28 cellular contexts compared by ENCODE assay signal in genomic region chr16:3118846-3119245, GRCh38. TPM values are rescaled to one million over a fixed set of nuclear protein-coding genes. Genes with fewer than 3 reads are reported as not detected.
DNase-seq lines count a peak whose midpoint lies in the region; ATAC-seq, FAIRE-seq and TF ChIP-seq lines count a peak whose summit lies in the region.
"Had no signal": no experiment of that assay in that cellular context is flagged by ENCODE, and none has a peak within 500 bp of the region (broad histone marks: within the 10 kb centered on the region; RNA-seq: fewer than 3 reads in every experiment).

No MANE protein-coding gene starts in this region.

- no TSS peak for BruUV-seq in MCF 10A (replicated peaks; lab: Mats Ljungman, UMichigan)
- BruUV-seq in HepG2 (replicated peaks; lab: Mats Ljungman, UMichigan), result no TSS peak

- H3K27me3 ChIP-seq in breast epithelium (no peaks in the 10 kb centered on the region), HepG2 (ENCODE audit: control insufficient read depth in 1 of 2, insufficient read depth in 2 of 2, low read length in 2 of 2) (no peaks in the 10 kb centered on the region)
- H3K27me3 ChIP-seq: BE2C had no signal

- no peak overlapping the region for H3K4me2 ChIP-seq in HepG2 (ENCODE audit: low read depth, low read length)
- H3K4me2 ChIP-seq: A549; BLaER1 treated with 17β-estradiol and CSF1 and Interleukin-3, amounts not matched to agents 10 nM and 100 nM; GM23338 had no signal

- intact Hi-C loops in MCF 10A (cut with micrococcal nuclease), result no loop called here
- intact Hi-C loops in breast epithelium (cut with DNase I; ENCODE audit: low total_unique reads), result no loop called here
- intact Hi-C loops in HepG2 (cut with micrococcal nuclease; ENCODE audit: unreplicated experiment), result no loop called here

- H3K9ac ChIP-seq in HepG2 (ENCODE audit: insufficient read depth, low read depth, low read length), result no peak overlapping the region
- H3K9ac ChIP-seq: BLaER1 treated with 17β-estradiol and CSF1 and Interleukin-3, amounts not matched to agents 10 nM and 100 nM had no signal

- no peak for TF ChIP-seq CTCF in MCF 10A (IDR thresholded peaks at IDR 0.05; ENCODE audit: unreplicated experiment)
- no peak for TF ChIP-seq CTCF in breast epithelium (IDR thresholded peaks at IDR 0.05)
- no peak for TF ChIP-seq CTCF in HEK293 (tag by site-specific recombination; IDR thresholded peaks at IDR 0.05)
- no peak for TF ChIP-seq CTCF in chondrocyte (IDR thresholded peaks at IDR 0.05)
- no peak for TF ChIP-seq CTCF in HepG2 (CRISPR knock-in tag; IDR thresholded peaks at IDR 0.05)

- H3K79me2 ChIP-seq in HepG2 (ENCODE audit: insufficient read depth, low read length), result no peaks in the 10 kb centered on the region

- 95% methylated on average over 20 of the region's 20 CpGs for WGBS in HepG2 (ENCODE audit: low lambda C conversion rate)

- H3K27me3 Mint-ChIP-seq in MCF 10A (ENCODE audit: insufficient read depth, unreplicated experiment) (no peaks in the 10 kb centered on the region), chondrocyte (ENCODE audit: low read depth) (no peaks in the 10 kb centered on the region)
- H3K27me3 Mint-ChIP-seq: CD4-positive, alpha-beta T cell; CD8-positive, alpha-beta memory T cell had no signal

- POLR2A ChIA-PET in MCF 10A (lab: Yijun Ruan, JAX), result interaction anchor here (1.2 kb wide), 1 partner anchor 12 kb away, joined by 3 read pairs; no protein-coding TSS in a partner anchor
- POLR2A ChIA-PET in HEK293 (lab: Yijun Ruan, JAX), result interaction anchor here (1.3 to 1.4 kb wide), 3 partner anchors 10 to 84 kb away, joined by 3 to 6 read pairs (median 3); no protein-coding TSS in a partner anchor
- POLR2A ChIA-PET in HepG2 (lab: Yijun Ruan, JAX), result interaction anchor here (1.6 kb wide), 1 partner anchor 16 kb away, joined by 11 read pairs; the partner anchor contains the start of gene ZNF213

- no peak for FAIRE-seq in HepG2 (lab: Jason Lieb, UNC)
- FAIRE-seq: A549, D721Med, GM12878, GM18507 had no signal

- no peak for DNase-seq in MCF 10A (ENCODE audit: unreplicated experiment)
- no peak for DNase-seq in breast epithelium (ENCODE audit: low spot score in 2 of 2)
- peak; percentile 88 for DNase-seq in chondrocyte (ENCODE audit: low spot score)
- no peak for DNase-seq in HepG2 (ENCODE audit: low spot score)
- DNase-seq in NCI-H187 (lab: John Stamatoyannopoulos, UW), result no peak
- no peak for DNase-seq in SK-N-DZ (ENCODE audit: low spot score)
- DNase-seq: ACHN; AML-193; BE2C; CD4-positive, alpha-beta T cell; CD8-positive, alpha-beta memory T cell; DMS 273 treated with DMSO at 0.1 percent for 48 hours; DMS79; EL; GDM1; H9; HFFc6 had no signal

- H3K27ac Mint-ChIP-seq in MCF 10A (ENCODE audit: low read depth, unreplicated experiment), result peak overlapping the region; percentile 39
- H3K27ac Mint-ChIP-seq in chondrocyte (ENCODE audit: unreplicated experiment), result no peak overlapping the region
- H3K27ac Mint-ChIP-seq: CD4-positive, alpha-beta T cell; CD8-positive, alpha-beta memory T cell; GM23338; HFFc6 had no signal

- in situ Hi-C loops in HepG2 (cut with HindIII; ENCODE audit: extremely low pct_ligation_motif_present, low pct_unique_long_range_greater_than_20kb), result no loop called here

- TF ChIP-seq POLR2A in breast epithelium (IDR thresholded peaks at IDR 0.05), result no peak
- no peak for TF ChIP-seq POLR2A in HepG2 (IDR thresholded peaks at IDR 0.05; ENCODE audit: insufficient read depth in 1 of 2, low read depth in 2 of 2, low read length in 2 of 2)

- no peak overlapping the region for H2AFZ ChIP-seq in HepG2 (ENCODE audit: low read length)
- H2AFZ ChIP-seq: GM23338 had no signal

- H4K20me1 ChIP-seq in HepG2 (ENCODE audit: insufficient read depth, low read length), result no peaks in the 10 kb centered on the region

- peaks cover 0 to 4% of the 10 kb centered on the region in 2 donors for H3K4me1 ChIP-seq in breast epithelium
- H3K4me1 ChIP-seq in HEK293 (ENCODE audit: control insufficient read depth, insufficient read depth, low read length), result no peaks in the 10 kb centered on the region
- H3K4me1 ChIP-seq in HepG2 (ENCODE audit: insufficient read depth, low read length), result peaks cover 14% of the 10 kb centered on the region
- H3K4me1 ChIP-seq: BE2C had no signal

- H3K4me3 ChIP-seq in breast epithelium, result no peak overlapping the region
- H3K4me3 ChIP-seq in HEK293 (ENCODE audit: low read depth, low read length), result no peak overlapping the region
- H3K4me3 ChIP-seq in HepG2 (replicated peaks in 1 of 3; ENCODE audit: insufficient read depth in 1 of 3, low read depth in 2 of 3, low read length in 3 of 3), result no peak overlapping the region
- H3K4me3 ChIP-seq: A549; BLaER1 treated with 17β-estradiol and CSF1 and Interleukin-3, amounts not matched to agents 10 nM and 100 nM; GM12878; GM23338 had no signal

- H3K4me3 Mint-ChIP-seq in MCF 10A (ENCODE audit: unreplicated experiment) (no peak overlapping the region), chondrocyte (ENCODE audit: unreplicated experiment) (no peak overlapping the region)
- H3K4me3 Mint-ChIP-seq: CD14-positive monocyte; CD4-positive, alpha-beta T cell; CD8-positive, alpha-beta memory T cell; GM23338; H9; HFFc6 had no signal

- CTCF ChIA-PET in MCF 10A (lab: Yijun Ruan, JAX), result no interaction called here
- CTCF ChIA-PET in HEK293 (lab: Yijun Ruan, JAX), result interaction anchor here (1.0 kb wide), 1 partner anchor 15 kb away, joined by 6 read pairs; no protein-coding TSS in a partner anchor
- CTCF ChIA-PET in HepG2 (lab: Yijun Ruan, JAX; ENCODE audit: low intra/inter-chr PET ratio, low total read pairs), result no interaction called here

- H3K9me3 ChIP-seq in breast epithelium (no peaks in the 10 kb centered on the region), HEK293 (ENCODE audit: control insufficient read depth, insufficient read depth, low read depth, low read length) (no peaks in the 10 kb centered on the region), HepG2 (ENCODE audit: low read length) (no peaks in the 10 kb centered on the region)
- H3K9me3 ChIP-seq: A549; BE2C; BLaER1 treated with 17β-estradiol and CSF1 and Interleukin-3, amounts not matched to agents 10 nM and 100 nM had no signal

- TF ChIP-seq EP300 in HepG2 (IDR thresholded peaks at IDR 0.05; ENCODE audit: low read depth in 2 of 2, low read length in 2 of 2) (no peak), HepG2 (CRISPR knock-in tag; IDR thresholded peaks at IDR 0.05; ENCODE audit: borderline replicate concordance) (no peak)

- H3K9me3 Mint-ChIP-seq in MCF 10A (ENCODE audit: unreplicated experiment), result no peaks in the 10 kb centered on the region
- H3K9me3 Mint-ChIP-seq in chondrocyte (ENCODE audit: low read depth), result no peaks in the 10 kb centered on the region
- H3K9me3 Mint-ChIP-seq: CD14-positive monocyte; CD4-positive, alpha-beta T cell; CD8-positive, alpha-beta memory T cell; H9; HFFc6 had no signal

- H3K36me3 ChIP-seq in breast epithelium (no peaks in the 10 kb centered on the region), HEK293 (ENCODE audit: control insufficient read depth in 2 of 2, insufficient read depth in 1 of 2, low read length in 2 of 2) (peaks cover 0 to 65% of the 10 kb centered on the region in 2 experiments; a peak in 2 of 3 replicates), HepG2 (replicated peaks in 1 of 2; ENCODE audit: control insufficient read depth in 1 of 2, insufficient read depth in 2 of 2, low read length in 2 of 2) (peaks cover 4 to 9% of the 10 kb centered on the region in 2 experiments; a peak in 4 of 5 replicates)
- H3K36me3 ChIP-seq: BLaER1 treated with 17β-estradiol and CSF1 and Interleukin-3, amounts not matched to agents 10 nM and 100 nM had no signal

- TF ChIP-seq RAD21 in HepG2 (CRISPR knock-in tag; IDR thresholded peaks at IDR 0.05), result no peak

- H3K36me3 Mint-ChIP-seq in MCF 10A (ENCODE audit: insufficient read depth, unreplicated experiment) (peaks cover 38% of the 10 kb centered on the region), chondrocyte (ENCODE audit: low read depth) (peaks cover 12% of the 10 kb centered on the region)

- ATAC-seq in HepG2, result no peak
- ATAC-seq: A549, GM12878, GM23338, HCT116 had no signal

- H3K4me1 Mint-ChIP-seq in MCF 10A (ENCODE audit: insufficient read depth, unreplicated experiment), result peaks cover 11% of the 10 kb centered on the region
- peaks cover 14% of the 10 kb centered on the region for H3K4me1 Mint-ChIP-seq in chondrocyte (ENCODE audit: low read depth)

- H3K27ac ChIP-seq in breast epithelium (no peak overlapping the region), HEK293 (ENCODE audit: extremely low read depth, low read depth, low read length) (no peak overlapping the region), HepG2 (ENCODE audit: extremely low read length, insufficient read depth, low read length) (no peak overlapping the region)
- H3K27ac ChIP-seq: 22Rv1; A549; BLaER1 treated with 17β-estradiol and CSF1 and Interleukin-3, amounts not matched to agents 10 nM and 100 nM had no signal

RNA-seq across cellular contexts. Expression of gene ZNF205, which starts 6.5 kb away (rescaled TPM):
- total RNA-seq in MCF 10A (2022) (11.8 and 12.1 TPM in 2 replicates), breast epithelium (10 to 100 TPM; 12.5 to 18.9 (median 13.4) TPM), chondrocyte (12.9 to 13.7 TPM (median 13.2 TPM) in 3 replicates), HepG2 (2016; rRNA removed; fragmentation: Illumina TruSeq; extraction: Trizol) (6.7 and 10.2 TPM in 2 replicates)
- total RNA-seq in HepG2 (2016; cell fraction: cytosol; rRNA removed; fragmentation: Illumina TruSeq; extraction: Trizol; ENCODE audit: low read depth), result 5.8 and 5.9 TPM in 2 replicates
- 6.7 and 10.6 TPM in 2 replicates for total RNA-seq in HepG2 (2016; cell fraction: insoluble cytoplasmic fraction; rRNA removed; fragmentation: Illumina TruSeq; extraction: Trizol)
- 12.3 and 12.5 TPM in 2 replicates for total RNA-seq in HepG2 (2016; cell fraction: membrane; rRNA removed; fragmentation: Illumina TruSeq; extraction: Trizol)
- total RNA-seq in HepG2 (2016; cell fraction: nucleus; rRNA removed; fragmentation: Illumina TruSeq; extraction: Trizol), result 5.2 and 5.8 TPM in 2 replicates
- polyA plus RNA-seq in HepG2 (2011; rRNA removed), result 5.8 and 6.5 TPM in 2 replicates
- 5.0 and 9.9 TPM in 2 replicates for polyA plus RNA-seq in HepG2 (2011; cell fraction: cytosol; rRNA removed)
- polyA plus RNA-seq in HepG2 (2011; cell fraction: nucleus; rRNA removed), result 22.3 and 26.1 TPM in 2 replicates
- polyA plus RNA-seq in HepG2 (2012), result 4.5 and 5.5 TPM in 2 replicates
- 6.1 and 6.3 TPM in 2 replicates for polyA plus RNA-seq in HepG2 (2016; cell fraction: cytosol; fragmentation: Illumina TruSeq; extraction: Trizol; ENCODE audit: low read depth)
- polyA plus RNA-seq in HepG2 (2016; cell fraction: insoluble cytoplasmic fraction; fragmentation: Illumina TruSeq; extraction: Trizol; ENCODE audit: low read depth), result 7.6 and 8.3 TPM in 2 replicates
- polyA plus RNA-seq in HepG2 (2016; cell fraction: membrane; fragmentation: Illumina TruSeq; extraction: Trizol; ENCODE audit: low read depth), result 8.5 and 10.4 TPM in 2 replicates
- polyA plus RNA-seq in HepG2 (2016; cell fraction: nucleus; fragmentation: Illumina TruSeq; extraction: Trizol; ENCODE audit: insufficient read depth, low read depth), result 13.2 and 13.4 TPM in 2 replicates
- 4.4 and 7.4 TPM in 2 replicates for polyA minus RNA-seq in HepG2 (2011; rRNA and poly(A)+ RNA removed; ENCODE audit: low replicate concordance)
- polyA minus RNA-seq in HepG2 (2011; cell fraction: cytosol; rRNA and poly(A)+ RNA removed), result 2.8 and 3.6 TPM in 2 replicates
- polyA minus RNA-seq in HepG2 (2011; cell fraction: nucleus; rRNA and poly(A)+ RNA removed), result 1.4 and 2.7 TPM in 2 replicates
- polyA plus RNA-seq in SK-N-DZ (2014; cell fraction: cytosol; rRNA removed), result 20.0 and 28.5 TPM in 2 replicates
- 26.1 and 28.8 TPM in 2 replicates for polyA plus RNA-seq in SK-N-DZ (2014; cell fraction: nucleus; rRNA removed)
- total RNA-seq: CD4-positive, alpha-beta T cell had no signal
- polyA plus RNA-seq: CD8-positive, alpha-beta memory T cell had no signal

RNA-seq across cellular contexts. Expression of gene ZNF213, which starts 16.0 kb away (rescaled TPM):
- total RNA-seq in MCF 10A (2022) (19.7 and 20.7 TPM in 2 replicates), breast epithelium (1 to 10 TPM; 4.0 to 5.6 (median 5.6) TPM), chondrocyte (10.6 to 13.0 TPM (median 10.8 TPM) in 3 replicates), HepG2 (2016; rRNA removed; fragmentation: Illumina TruSeq; extraction: Trizol) (0.97 and 1.2 TPM in 2 replicates)
- total RNA-seq in HepG2 (2016; cell fraction: cytosol; rRNA removed; fragmentation: Illumina TruSeq; extraction: Trizol; ENCODE audit: low read depth), result 0.51 and 0.71 TPM in 2 replicates
- total RNA-seq in HepG2 (2016; cell fraction: insoluble cytoplasmic fraction; rRNA removed; fragmentation: Illumina TruSeq; extraction: Trizol), result 0.78 and 0.92 TPM in 2 replicates
- 1.7 and 2.6 TPM in 2 replicates for total RNA-seq in HepG2 (2016; cell fraction: membrane; rRNA removed; fragmentation: Illumina TruSeq; extraction: Trizol)
- 0.78 and 1.0 TPM in 2 replicates for total RNA-seq in HepG2 (2016; cell fraction: nucleus; rRNA removed; fragmentation: Illumina TruSeq; extraction: Trizol)
- 0.59 and 0.77 TPM in 2 replicates for polyA plus RNA-seq in HepG2 (2011; rRNA removed)
- 0.38 and 0.42 TPM in 2 replicates for polyA plus RNA-seq in HepG2 (2011; cell fraction: cytosol; rRNA removed)
- polyA plus RNA-seq in HepG2 (2011; cell fraction: nucleus; rRNA removed), result 1.5 and 1.7 TPM in 2 replicates
- polyA plus RNA-seq in HepG2 (2012), result 2.8 and 3.3 TPM in 2 replicates
- 1.4 and 1.9 TPM in 2 replicates for polyA plus RNA-seq in HepG2 (2016; cell fraction: cytosol; fragmentation: Illumina TruSeq; extraction: Trizol; ENCODE audit: low read depth)
- polyA plus RNA-seq in HepG2 (2016; cell fraction: insoluble cytoplasmic fraction; fragmentation: Illumina TruSeq; extraction: Trizol; ENCODE audit: low read depth), result 2.2 and 3.9 TPM in 2 replicates
- 3.0 and 3.5 TPM in 2 replicates for polyA plus RNA-seq in HepG2 (2016; cell fraction: membrane; fragmentation: Illumina TruSeq; extraction: Trizol; ENCODE audit: low read depth)
- 2.6 and 3.8 TPM in 2 replicates for polyA plus RNA-seq in HepG2 (2016; cell fraction: nucleus; fragmentation: Illumina TruSeq; extraction: Trizol; ENCODE audit: insufficient read depth, low read depth)
- polyA minus RNA-seq in HepG2 (2011; rRNA and poly(A)+ RNA removed; ENCODE audit: low replicate concordance), result 1.5 and 2.3 TPM in 2 replicates
- 2.1 and 2.5 TPM in 2 replicates for polyA minus RNA-seq in HepG2 (2011; cell fraction: cytosol; rRNA and poly(A)+ RNA removed)
- polyA minus RNA-seq in HepG2 (2011; cell fraction: nucleus; rRNA and poly(A)+ RNA removed), result 0.26 and 0.50 TPM in 2 replicates
- 6.1 and 7.0 TPM in 2 replicates for polyA plus RNA-seq in SK-N-DZ (2014; cell fraction: cytosol; rRNA removed)
- polyA plus RNA-seq in SK-N-DZ (2014; cell fraction: nucleus; rRNA removed), result 7.0 and 9.3 TPM in 2 replicates

RNA-seq across cellular contexts. Expression of gene ZSCAN10, which starts 19.8 kb away (rescaled TPM):
- total RNA-seq in MCF 10A (2022) (0.49 and 1.4 TPM in 2 replicates), breast epithelium (not detected), chondrocyte (not detected in 3 replicates), HepG2 (2016; rRNA removed; fragmentation: Illumina TruSeq; extraction: Trizol) (not detected in 2 replicates)
- total RNA-seq in HepG2 (2016; cell fraction: cytosol; rRNA removed; fragmentation: Illumina TruSeq; extraction: Trizol; ENCODE audit: low read depth), result not detected in 2 replicates
- 0.06 TPM in 1 of 2 replicates, not detected in the other for total RNA-seq in HepG2 (2016; cell fraction: insoluble cytoplasmic fraction; rRNA removed; fragmentation: Illumina TruSeq; extraction: Trizol)
- total RNA-seq in HepG2 (2016; cell fraction: membrane; rRNA removed; fragmentation: Illumina TruSeq; extraction: Trizol), result not detected in 2 replicates
- 0.16 TPM in 1 of 2 replicates, not detected in the other for total RNA-seq in HepG2 (2016; cell fraction: nucleus; rRNA removed; fragmentation: Illumina TruSeq; extraction: Trizol)
- polyA plus RNA-seq in HepG2 (2011; rRNA removed), result not detected in 2 replicates
- 0.04 TPM in 1 of 2 replicates, not detected in the other for polyA plus RNA-seq in HepG2 (2011; cell fraction: cytosol; rRNA removed)
- 0.31 and 0.82 TPM in 2 replicates for polyA plus RNA-seq in HepG2 (2011; cell fraction: nucleus; rRNA removed)
- 0.11 and 0.17 TPM in 2 replicates for polyA plus RNA-seq in HepG2 (2012)
- polyA plus RNA-seq in HepG2 (2016; cell fraction: cytosol; fragmentation: Illumina TruSeq; extraction: Trizol; ENCODE audit: low read depth), result not detected in 2 replicates
- polyA plus RNA-seq in HepG2 (2016; cell fraction: insoluble cytoplasmic fraction; fragmentation: Illumina TruSeq; extraction: Trizol; ENCODE audit: low read depth), result 0.16 TPM in 1 of 2 replicates, not detected in the other
- polyA plus RNA-seq in HepG2 (2016; cell fraction: membrane; fragmentation: Illumina TruSeq; extraction: Trizol; ENCODE audit: low read depth), result not detected in 2 replicates
- polyA plus RNA-seq in HepG2 (2016; cell fraction: nucleus; fragmentation: Illumina TruSeq; extraction: Trizol; ENCODE audit: insufficient read depth, low read depth), result not detected in 2 replicates
- not detected in 2 replicates for polyA minus RNA-seq in HepG2 (2011; rRNA and poly(A)+ RNA removed; ENCODE audit: low replicate concordance)
- polyA minus RNA-seq in HepG2 (2011; cell fraction: cytosol; rRNA and poly(A)+ RNA removed), result not detected in 2 replicates
- not detected in 2 replicates for polyA minus RNA-seq in HepG2 (2011; cell fraction: nucleus; rRNA and poly(A)+ RNA removed)
- polyA plus RNA-seq in SK-N-DZ (2014; cell fraction: cytosol; rRNA removed), result not detected in 2 replicates
- 0.69 TPM in 1 of 2 replicates, not detected in the other for polyA plus RNA-seq in SK-N-DZ (2014; cell fraction: nucleus; rRNA removed)
- total RNA-seq: H4, HFFc6 had no signal
- polyA plus RNA-seq: CD14-positive monocyte; CD8-positive, alpha-beta memory T cell had no signal

RNA-seq across cellular contexts. Expression of gene IL32, which starts 53.4 kb away (rescaled TPM):
- 24.0 and 29.8 TPM in 2 replicates for total RNA-seq in MCF 10A (2022)
- 10 to 100 TPM in 2 of 3 donors, 1 to 10 TPM in 1; 9.1 to 17.0 (median 12.0) TPM for total RNA-seq in breast epithelium
- 7.3 to 21.0 TPM (median 17.8 TPM) in 3 replicates for total RNA-seq in chondrocyte
- total RNA-seq in HepG2 (2016; rRNA removed; fragmentation: Illumina TruSeq; extraction: Trizol), result 115 and 127 TPM in 2 replicates
- 34.9 and 36.3 TPM in 2 replicates for total RNA-seq in HepG2 (2016; cell fraction: cytosol; rRNA removed; fragmentation: Illumina TruSeq; extraction: Trizol; ENCODE audit: low read depth)
- 122 and 128 TPM in 2 replicates for total RNA-seq in HepG2 (2016; cell fraction: insoluble cytoplasmic fraction; rRNA removed; fragmentation: Illumina TruSeq; extraction: Trizol)
- 38.8 and 44.9 TPM in 2 replicates for total RNA-seq in HepG2 (2016; cell fraction: membrane; rRNA removed; fragmentation: Illumina TruSeq; extraction: Trizol)
- 61.4 and 65.7 TPM in 2 replicates for total RNA-seq in HepG2 (2016; cell fraction: nucleus; rRNA removed; fragmentation: Illumina TruSeq; extraction: Trizol)
- 165 and 258 TPM in 2 replicates for polyA plus RNA-seq in HepG2 (2011; rRNA removed)
- 234 and 307 TPM in 2 replicates for polyA plus RNA-seq in HepG2 (2011; cell fraction: cytosol; rRNA removed)
- polyA plus RNA-seq in HepG2 (2011; cell fraction: nucleus; rRNA removed), result 204 and 358 TPM in 2 replicates
- 293 and 476 TPM in 2 replicates for polyA plus RNA-seq in HepG2 (2012)
- 97.2 and 118 TPM in 2 replicates for polyA plus RNA-seq in HepG2 (2016; cell fraction: cytosol; fragmentation: Illumina TruSeq; extraction: Trizol; ENCODE audit: low read depth)
- polyA plus RNA-seq in HepG2 (2016; cell fraction: insoluble cytoplasmic fraction; fragmentation: Illumina TruSeq; extraction: Trizol; ENCODE audit: low read depth), result 284 and 327 TPM in 2 replicates
- polyA plus RNA-seq in HepG2 (2016; cell fraction: membrane; fragmentation: Illumina TruSeq; extraction: Trizol; ENCODE audit: low read depth), result 84.7 and 107 TPM in 2 replicates
- polyA plus RNA-seq in HepG2 (2016; cell fraction: nucleus; fragmentation: Illumina TruSeq; extraction: Trizol; ENCODE audit: insufficient read depth, low read depth), result 211 and 224 TPM in 2 replicates
- 6.3 and 96.8 TPM in 2 replicates for polyA minus RNA-seq in HepG2 (2011; rRNA and poly(A)+ RNA removed; ENCODE audit: low replicate concordance)
- 73.6 and 109 TPM in 2 replicates for polyA minus RNA-seq in HepG2 (2011; cell fraction: cytosol; rRNA and poly(A)+ RNA removed)
- 73.1 and 123 TPM in 2 replicates for polyA minus RNA-seq in HepG2 (2011; cell fraction: nucleus; rRNA and poly(A)+ RNA removed)
- polyA plus RNA-seq in SK-N-DZ (2014; cell fraction: cytosol; rRNA removed), result not detected in 2 replicates
- polyA plus RNA-seq in SK-N-DZ (2014; cell fraction: nucleus; rRNA removed), result not detected in 2 replicates
